In genomic region chr10:32459072-32459703, GRCh38 we compare ENCODE assay signal across 17 cellular contexts. TPM values are rescaled to one million over a fixed set of nuclear protein-coding genes. Genes with fewer than 3 reads are reported as not detected.
DNase-seq lines count a peak whose midpoint lies in the region; ATAC-seq, FAIRE-seq and TF ChIP-seq lines count a peak whose summit lies in the region.
"Had no signal": no experiment of that assay in that cellular context is flagged by ENCODE, and none has a peak within 500 bp of the region (broad histone marks: within the 10 kb centered on the region; RNA-seq: fewer than 3 reads in every experiment).

No MANE protein-coding gene starts in this region.

- no peaks in the 10 kb centered on the region for H3K27me3 Mint-ChIP-seq in neural progenitor cell (ENCODE audit: insufficient read depth, low read depth)
- H3K27me3 Mint-ChIP-seq in WTC11 (ENCODE audit: low read depth): no peaks in the 10 kb centered on the region
- H3K27me3 Mint-ChIP-seq: brain; stimulated activated memory B cell treated with anti-CD40 and anti-IgM and Interleukin-4, amounts not matched to agents 10 μg/mL and 1 μg/mL and 100 μg/mL, for 72 hours had no signal

- H3K27me3 ChIP-seq in neural progenitor cell: no peaks in the 10 kb centered on the region
- H3K27me3 ChIP-seq: uterus had no signal

- no peak overlapping the region for H3K27ac ChIP-seq in neural progenitor cell
- no peak overlapping the region for H3K27ac ChIP-seq in kidney (ENCODE audit: low read depth in 2 of 2, low read length in 2 of 2)
- H3K27ac ChIP-seq: uterus had no signal

- H2AFZ ChIP-seq in neural progenitor cell (replicated peaks): peak overlapping the region; percentile 40

- no peaks in the 10 kb centered on the region for H3K79me2 ChIP-seq in neural progenitor cell (ENCODE audit: low read depth)

- H3K9me3 Mint-ChIP-seq in neural progenitor cell (no peaks in the 10 kb centered on the region), WTC11 (no peaks in the 10 kb centered on the region)
- H3K9me3 Mint-ChIP-seq: brain; stimulated activated memory B cell treated with anti-CD40 and anti-IgM and Interleukin-4, amounts not matched to agents 10 μg/mL and 1 μg/mL and 100 μg/mL, for 72 hours had no signal

- CTCF ChIA-PET in WTC11 (lab: Charles Lee): no interaction called here

- no peaks in the 10 kb centered on the region for H3K4me1 Mint-ChIP-seq in neural progenitor cell
- no peaks in the 10 kb centered on the region for H3K4me1 Mint-ChIP-seq in WTC11
- H3K4me1 Mint-ChIP-seq: brain had no signal

- H3K9me3 ChIP-seq in neural progenitor cell (ENCODE audit: low read depth): no peaks in the 10 kb centered on the region
- H3K9me3 ChIP-seq in kidney (ENCODE audit: control insufficient read depth in 1 of 2, low read length in 2 of 2): no peaks in the 10 kb centered on the region
- H3K9me3 ChIP-seq: uterus had no signal

- ATAC-seq in WTC11: no peak
- ATAC-seq: left lobe of liver; Panc1; stimulated activated memory B cell treated with anti-CD40 and anti-IgM and Interleukin-4, amounts not matched to agents 10 μg/mL and 1 μg/mL and 100 μg/mL, for 72 hours had no signal

- intact Hi-C loops in kidney (cut with DNase I): no loop called here

- peak; percentile 21 to 35 for DNase-seq in activated CD4-positive, alpha-beta T cell treated with anti-CD3 and anti-CD28 coated beads for 4 hours
- DNase-seq in activated CD4-positive, alpha-beta T cell treated with anti-CD3 and anti-CD28 coated beads for 1 hour: no peak
- DNase-seq in T-helper 1 cell (peak; percentile 7 to 70 (median 32)), neural progenitor cell (ENCODE audit: low spot score) (no peak), kidney (no peak), WTC11 (ENCODE audit: low spot score) (no peak), NCI-H1092 (lab: John Stamatoyannopoulos, UW) (no peak)
- DNase-seq in activated effector memory CD4-positive, alpha-beta T cell treated with anti-CD3 and anti-CD28 coated beads, Interleukin-2, amount 50 U/mL, for 16 hours: peak; percentile 65
- DNase-seq: GDM1, hippocampal formation, NCI-H1694, NCI-H524 treated with DMSO at 0.1 percent for 48 hours, uterus had no signal

- H3K4me1 ChIP-seq in neural progenitor cell: no peaks in the 10 kb centered on the region
- no peaks in the 10 kb centered on the region for H3K4me1 ChIP-seq in kidney (ENCODE audit: control insufficient read depth in 1 of 2, insufficient read depth in 1 of 2, low read depth in 1 of 2, low read length in 2 of 2)
- H3K4me1 ChIP-seq: uterus had no signal

- H3K36me3 Mint-ChIP-seq in neural progenitor cell (no peaks in the 10 kb centered on the region), WTC11 (no peaks in the 10 kb centered on the region)

- H3K4me3 ChIP-seq in neural progenitor cell: no peak overlapping the region
- H3K4me3 ChIP-seq in kidney (ENCODE audit: low read length in 2 of 2): no peak overlapping the region
- H3K4me3 ChIP-seq: uterus had no signal

- no peak overlapping the region for H3K4me3 Mint-ChIP-seq in neural progenitor cell
- no peak overlapping the region for H3K4me3 Mint-ChIP-seq in WTC11
- H3K4me3 Mint-ChIP-seq: brain; stimulated activated memory B cell treated with anti-CD40 and anti-IgM and Interleukin-4, amounts not matched to agents 10 μg/mL and 1 μg/mL and 100 μg/mL, for 72 hours had no signal

- TF ChIP-seq CTCF in neural progenitor cell (IDR thresholded peaks at IDR 0.05) (no peak), kidney (IDR thresholded peaks at IDR 0.05; ENCODE audit: borderline replicate concordance, extremely low read depth, insufficient read depth) (no peak), WTC11 (IDR thresholded peaks at IDR 0.05) (no peak)

- FAIRE-seq in kidney (lab: Jason Lieb, UNC): no peak

- POLR2A ChIA-PET in WTC11 (lab: Charles Lee): no interaction called here

- H3K9ac ChIP-seq in neural progenitor cell: no peak overlapping the region
- no peak overlapping the region for H3K9ac ChIP-seq in kidney (ENCODE audit: low read length in 2 of 2)

- H3K36me3 ChIP-seq in neural progenitor cell: no peaks in the 10 kb centered on the region
- H3K36me3 ChIP-seq in kidney (ENCODE audit: control insufficient read depth in 1 of 2, insufficient read depth in 2 of 2, low read length in 2 of 2): peaks cover 0 to 3% of the 10 kb centered on the region in 2 donors
- H3K36me3 ChIP-seq: uterus had no signal

- no peaks in the 10 kb centered on the region for H4K20me1 ChIP-seq in neural progenitor cell (ENCODE audit: low read depth)

- H3F3A ChIP-seq in neural progenitor cell (ENCODE audit: low read depth): no peaks in the 10 kb centered on the region

- no peak overlapping the region for H3K4me2 ChIP-seq in neural progenitor cell

- H3K27ac Mint-ChIP-seq in neural progenitor cell: no peak overlapping the region
- H3K27ac Mint-ChIP-seq in WTC11: no peak overlapping the region
- H3K27ac Mint-ChIP-seq: brain; stimulated activated memory B cell treated with anti-CD40 and anti-IgM and Interleukin-4, amounts not matched to agents 10 μg/mL and 1 μg/mL and 100 μg/mL, for 72 hours had no signal

TF ChIP-seq in WTC11, 78 proteins besides CTCF, POLR2A, EP300 and RAD21 (continues in another document):
- TF ChIP-seq SMAD3 (CRISPR knock-in tag; IDR thresholded peaks at IDR 0.05; ENCODE audit: borderline replicate concordance) (no peak), USF2 (CRISPR knock-in tag; IDR thresholded peaks at IDR 0.05) (no peak), ZNF138 (CRISPR knock-in tag; conservative IDR thresholded peaks at IDR 0.05) (no peak), ZBTB43 (CRISPR knock-in tag; IDR thresholded peaks at IDR 0.05) (no peak), JAZF1 (CRISPR knock-in tag; IDR thresholded peaks at IDR 0.05) (no peak), AFF4 (CRISPR knock-in tag; IDR thresholded peaks at IDR 0.05; ENCODE audit: borderline replicate concordance) (no peak), GABPB1 (CRISPR knock-in tag; IDR thresholded peaks at IDR 0.05) (no peak), TEAD4 (CRISPR knock-in tag; IDR thresholded peaks at IDR 0.05) (no peak), CREB1 (CRISPR knock-in tag; IDR thresholded peaks at IDR 0.05) (no peak), GTF2I (CRISPR knock-in tag; conservative IDR thresholded peaks at IDR 0.05) (no peak), ERG (CRISPR knock-in tag; IDR thresholded peaks at IDR 0.05) (no peak), ZNF263 (CRISPR knock-in tag; IDR thresholded peaks at IDR 0.05; ENCODE audit: low read depth) (no peak), ETV6 (CRISPR knock-in tag; IDR thresholded peaks at IDR 0.05) (no peak)

RNA-seq across cellular contexts. Expression of gene CCDC7, which starts 13.2 kb away (rescaled TPM):
- total RNA-seq in neural progenitor cell (ENCODE audit: low replicate concordance) (4.1 and 6.9 TPM in 2 replicates), kidney (28.0 TPM), WTC11 (2021) (1.7 to 1.9 TPM (median 1.8 TPM) in 3 replicates)
- 0.84 TPM for polyA plus RNA-seq in kidney (ENCODE audit: insufficient read depth, low read depth, low replicate concordance)

Comparison
In these comparisons a context has a peak if more than half of its experiments do, and no peak if none do; other contexts are left out.
1. DNase-seq: peak in activated CD4-positive, alpha-beta T cell treated with anti-CD3 and anti-CD28 coated beads for 4 hours (2 of 2), T-helper 1 cell (5 of 5) and activated effector memory CD4-positive, alpha-beta T cell treated with anti-CD3 and anti-CD28 coated beads, Interleukin-2, amount 50 U/mL, for 16 hours (single experiment); none in activated CD4-positive, alpha-beta T cell treated with anti-CD3 and anti-CD28 coated beads for 1 hour (single experiment), neural progenitor cell (single experiment), kidney (single experiment), WTC11 (single experiment) and NCI-H1092 (single experiment).